Comparison of ENCODE assay signal across 9 cellular contexts in genomic region chr6:35596448-35597442, GRCh38.
DNase-seq lines count a peak whose midpoint lies in the region; ATAC-seq, FAIRE-seq and TF ChIP-seq lines count a peak whose summit lies in the region.
"Had no signal": no experiment of that assay in that cellular context is flagged by ENCODE, and none has a peak within 500 bp of the region (broad histone marks: within the 10 kb centered on the region; RNA-seq: fewer than 3 reads in every experiment).

No MANE protein-coding gene starts in this region.

- no peak for TF ChIP-seq POLR2A in H54 (IDR thresholded peaks at IDR 0.05; ENCODE audit: low read depth, low read length)

- peak; percentile 89 for FAIRE-seq in H54 (lab: Jason Lieb, UNC)

- DNase-seq in H54 (ENCODE audit: insufficient read length, low spot score) (no peak), T1000 (lab: John Stamatoyannopoulos, UW) (peak; percentile 9), fibroblast of the aortic adventitia (ENCODE audit: low read depth) (peak; percentile 88), CD1c-positive myeloid dendritic cell (ENCODE audit: extremely low spot score) (no peak), GF-D8 (lab: John Stamatoyannopoulos, UW) (no peak), NCI-H1436 (lab: John Stamatoyannopoulos, UW) (no peak), DMS153 treated with DMSO at 0.1 percent for 48 hours (lab: John Stamatoyannopoulos, UW; ENCODE audit: unreplicated experiment) (no peak)
- no peak for DNase-seq in stimulated activated naive B cell treated with anti-CD40 and anti-IgM and Interleukin-4, amounts not matched to agents 10 μg/mL and 1 μg/mL and 100 μg/mL, for 72 hours
- DNase-seq: erythroblast had no signal

- no peak for ATAC-seq in stimulated activated naive B cell treated with anti-CD40 and anti-IgM and Interleukin-4, amounts not matched to agents 10 μg/mL and 1 μg/mL and 100 μg/mL, for 72 hours (replicated peaks)

- no peak overlapping the region for H3K4me3 Mint-ChIP-seq in stimulated activated naive B cell treated with anti-CD40 and anti-IgM and Interleukin-4, amounts not matched to agents 10 μg/mL and 1 μg/mL and 100 μg/mL, for 72 hours

- no peaks in the 10 kb centered on the region for H3K27me3 Mint-ChIP-seq in stimulated activated naive B cell treated with anti-CD40 and anti-IgM and Interleukin-4, amounts not matched to agents 10 μg/mL and 1 μg/mL and 100 μg/mL, for 72 hours

- peaks cover 8 to 16% of the 10 kb centered on the region in 2 donors for H3K4me1 Mint-ChIP-seq in stimulated activated naive B cell treated with anti-CD40 and anti-IgM and Interleukin-4, amounts not matched to agents 10 μg/mL and 1 μg/mL and 100 μg/mL, for 72 hours

- H3K9me3 Mint-ChIP-seq in stimulated activated naive B cell treated with anti-CD40 and anti-IgM and Interleukin-4, amounts not matched to agents 10 μg/mL and 1 μg/mL and 100 μg/mL, for 72 hours: no peaks in the 10 kb centered on the region

- no peak overlapping the region for H3K4me3 ChIP-seq in fibroblast of the aortic adventitia (ENCODE audit: low read depth, low read length)

- peaks cover 10 to 23% of the 10 kb centered on the region in 2 donors for H3K36me3 Mint-ChIP-seq in stimulated activated naive B cell treated with anti-CD40 and anti-IgM and Interleukin-4, amounts not matched to agents 10 μg/mL and 1 μg/mL and 100 μg/mL, for 72 hours

- no peak for TF ChIP-seq CTCF in fibroblast of the aortic adventitia (IDR thresholded peaks at IDR 0.05; ENCODE audit: insufficient read depth, low read length)

- peak overlapping the region; percentile 42 for H3K27ac Mint-ChIP-seq in stimulated activated naive B cell treated with anti-CD40 and anti-IgM and Interleukin-4, amounts not matched to agents 10 μg/mL and 1 μg/mL and 100 μg/mL, for 72 hours

Comparison
In these comparisons a context has a peak if more than half of its experiments do, and no peak if none do; other contexts are left out.
1. DNase-seq: peak in T1000 (single experiment) and fibroblast of the aortic adventitia (single experiment); none in H54 (single experiment), stimulated activated naive B cell treated with anti-CD40 and anti-IgM and Interleukin-4, amounts not matched to agents 10 μg/mL and 1 μg/mL and 100 μg/mL, for 72 hours (single experiment), CD1c-positive myeloid dendritic cell (single experiment), GF-D8 (single experiment), NCI-H1436 (single experiment) and DMS153 treated with DMSO at 0.1 percent for 48 hours (single experiment).